22 cellular contexts compared by ENCODE assay signal in the genomic region with DNA sequence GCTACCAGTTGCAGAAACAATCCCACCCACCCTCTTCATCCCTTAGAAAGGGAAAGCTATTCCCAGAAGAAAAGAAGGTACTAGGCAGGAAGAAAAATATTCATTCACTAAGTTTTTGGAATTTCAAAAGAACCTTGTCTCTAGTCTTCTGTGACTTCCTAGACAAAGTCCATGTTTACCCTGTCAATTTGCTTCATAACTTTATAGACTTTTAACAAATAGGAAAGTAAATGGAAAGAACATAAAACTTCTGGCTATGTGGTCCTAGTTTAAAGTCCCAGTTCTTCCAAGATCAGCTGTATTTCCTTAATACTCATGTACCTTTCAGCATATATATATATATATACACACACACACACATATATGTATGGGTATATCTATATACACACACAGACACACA.
"Had no signal": no experiment of that assay in that cellular context is flagged by ENCODE, and none has a peak within 500 bp of the region (broad histone marks: within the 10 kb centered on the region; RNA-seq: fewer than 3 reads in every experiment).

No MANE protein-coding gene starts in this region.

- H3K27ac ChIP-seq: HL-60, KMS-11, SJSA1, SK-N-MC had no signal

- H3K9ac ChIP-seq: KMS-11 had no signal

- H3K27ac Mint-ChIP-seq: IgD-negative memory B cell had no signal

- H3K27me3 ChIP-seq: SJSA1 had no signal

- H3K4me3 ChIP-seq: K562, SJSA1, SK-N-MC had no signal

- H3K4me3 Mint-ChIP-seq: IgD-negative memory B cell had no signal

- H3K4me1 ChIP-seq: SJSA1 had no signal

- H3K9me3 ChIP-seq: SJSA1 had no signal

- H3K27me3 Mint-ChIP-seq: IgD-negative memory B cell had no signal

- DNase-seq: Kasumi-1, MV-4-11, NCI-H1048, NCI-H1105, NCI-H1436 treated with DMSO at 0.1 percent for 48 hours, NCI-H1694, NCI-H187 treated with DMSO at 0.1 percent for 48 hours, NCI-H2029 treated with DMSO at 0.1 percent for 48 hours, NCI-H2171 treated with DMSO at 0.1 percent for 48 hours, NCI-H345, NCI-H446 treated with DMSO at 0.1 percent for 48 hours, NCI-H510A treated with DMSO at 0.1 percent for 48 hours, NCI-H526, Right ventricle myocardium superior, RPMI8226, SIG-M5 had no signal

- H3K36me3 ChIP-seq: SJSA1 had no signal

- ATAC-seq: K562 had no signal

- H3K4me1 Mint-ChIP-seq: IgD-negative memory B cell had no signal
